13 cellular contexts compared by ENCODE assay signal in genomic region chr5:172741206-172741582, GRCh38. TPM values are rescaled to one million over a fixed set of nuclear protein-coding genes. Genes with fewer than 3 reads are reported as not detected.
A peak's percentile ranks its signal among the peaks of the same experiment; 100 is the strongest.
DNase-seq lines count a peak whose midpoint lies in the region; ATAC-seq and TF ChIP-seq lines count a peak whose summit lies in the region.
"Had no signal": no experiment of that assay in that cellular context is flagged by ENCODE, and none has a peak within 500 bp of the region (broad histone marks: within the 10 kb centered on the region; RNA-seq: fewer than 3 reads in every experiment).

No MANE protein-coding gene starts in this region.

- H3K27ac ChIP-seq in GM23248 (peak overlapping the region; percentile 99), angular gyrus (ENCODE audit: low read depth, low read length) (peak overlapping the region; percentile 22), lung (ENCODE audit: low read depth in 1 of 2, low read length in 1 of 2) (peak overlapping the region; percentile 59 to 88)
- H3K27ac ChIP-seq: SK-N-MC had no signal

- H2AFZ ChIP-seq in GM23248, result peak overlapping the region; percentile 49

- TF ChIP-seq CTCF in lung (IDR thresholded peaks at IDR 0.05; ENCODE audit: control extremely low read depth, extremely low read depth), result no peak

- H3K9ac ChIP-seq in GM23248, result peak overlapping the region; percentile 90

- no peaks in the 10 kb centered on the region for H3K27me3 Mint-ChIP-seq in stimulated activated naive CD8-positive, alpha-beta T cell treated with anti-CD3 and anti-CD28 coated beads, Interleukin-15, amount 100 ng/mL, for 72 hours

- H3K4me3 ChIP-seq in GM23248 (peak overlapping the region; percentile 39; the same call in 1 of the 2 replicates), lung (no peak overlapping the region)
- H3K4me3 ChIP-seq: SK-N-MC, thyroid gland had no signal

- H3K9me2 ChIP-seq in GM23248 (ENCODE audit: insufficient read depth), result no peaks in the 10 kb centered on the region

- H4K20me1 ChIP-seq in GM23248 (ENCODE audit: insufficient read depth), result no peaks in the 10 kb centered on the region

- peaks cover 17% of the 10 kb centered on the region for H3K4me1 ChIP-seq in GM23248 (ENCODE audit: insufficient read depth)
- peaks cover 0 to 10% of the 10 kb centered on the region in 2 donors for H3K4me1 ChIP-seq in lung (ENCODE audit: control insufficient read depth in 2 of 2, insufficient read depth in 2 of 2, low read length in 2 of 2)

- ATAC-seq in lung (ENCODE audit: insufficient read depth, low FRiP score) (no peak), HG02588 (IDR thresholded peaks at IDR 0.05; ENCODE audit: unreplicated experiment) (no peak), esophagus mucosa (no peak)
- no peak for ATAC-seq in stimulated activated naive CD8-positive, alpha-beta T cell treated with anti-CD3 and anti-CD28 coated beads, Interleukin-15, amount 100 ng/mL, for 72 hours

- H3K4me3 Mint-ChIP-seq in stimulated activated naive CD8-positive, alpha-beta T cell treated with anti-CD3 and anti-CD28 coated beads, Interleukin-15, amount 100 ng/mL, for 72 hours, result no peak overlapping the region
- H3K4me3 Mint-ChIP-seq: activated naive CD4-positive, alpha-beta T cell treated with anti-CD3 and anti-CD28 coated beads, Interleukin-2, amount 10 ng/mL, durations not matched to agents 7 days and 5 days had no signal

- in situ Hi-C loops in GM23248 (cut with MboI), result no loop called here

- H3F3A ChIP-seq in GM23248 (ENCODE audit: insufficient read depth), result peaks cover 16% of the 10 kb centered on the region

- H3K36me3 ChIP-seq in GM23248 (ENCODE audit: low read depth) (no peaks in the 10 kb centered on the region), lung (ENCODE audit: control insufficient read depth in 2 of 2, insufficient read depth in 2 of 2, low read length in 2 of 2) (no peaks in the 10 kb centered on the region)
- H3K36me3 ChIP-seq: thyroid gland had no signal

- H3K27me3 ChIP-seq in GM23248 (replicated peaks; ENCODE audit: insufficient read depth), result no peaks in the 10 kb centered on the region
- no peaks in the 10 kb centered on the region for H3K27me3 ChIP-seq in lung (ENCODE audit: control insufficient read depth, insufficient read depth)
- H3K27me3 ChIP-seq: thyroid gland had no signal

- peak overlapping the region; percentile 64 to 81 for H3K27ac Mint-ChIP-seq in stimulated activated naive CD8-positive, alpha-beta T cell treated with anti-CD3 and anti-CD28 coated beads, Interleukin-15, amount 100 ng/mL, for 72 hours
- H3K27ac Mint-ChIP-seq: activated naive CD4-positive, alpha-beta T cell treated with anti-CD3 and anti-CD28 coated beads, Interleukin-2, amount 10 ng/mL, durations not matched to agents 7 days and 5 days had no signal

- no peaks in the 10 kb centered on the region for H3K79me2 ChIP-seq in GM23248 (ENCODE audit: insufficient read depth)

- no peaks in the 10 kb centered on the region for H3K9me3 Mint-ChIP-seq in stimulated activated naive CD8-positive, alpha-beta T cell treated with anti-CD3 and anti-CD28 coated beads, Interleukin-15, amount 100 ng/mL, for 72 hours
- H3K9me3 Mint-ChIP-seq: activated naive CD4-positive, alpha-beta T cell treated with anti-CD3 and anti-CD28 coated beads, Interleukin-2, amount 10 ng/mL, durations not matched to agents 7 days and 5 days had no signal

- H3K9me3 ChIP-seq in GM23248 (ENCODE audit: low read depth) (no peaks in the 10 kb centered on the region), lung (ENCODE audit: control insufficient read depth in 2 of 2, insufficient read depth in 1 of 2, low read length in 1 of 2) (no peaks in the 10 kb centered on the region)
- H3K9me3 ChIP-seq: thyroid gland had no signal

- 10% methylated on average over 1 of the region's 1 CpG for WGBS in GM23248 (ENCODE audit: low coverage in 1 of 2, low lambda C conversion rate in 2 of 2, missing lambda C conversion rate in 2 of 2), 2 experiments
- WGBS in lung, 2 donors, result 64 to 90% methylated on average over 1 of the region's 1 CpG

- DNase-seq in GM23248 (no peak), lung (ENCODE audit: low spot score) (no peak), NCI-H1105 treated with DMSO at 0.1 percent for 48 hours (lab: John Stamatoyannopoulos, UW) (no peak), EL (no peak)
- no peak for DNase-seq in stimulated activated naive CD8-positive, alpha-beta T cell treated with anti-CD3 and anti-CD28 coated beads, Interleukin-15, amount 100 ng/mL, for 72 hours
- DNase-seq: activated CD4-positive, alpha-beta T cell treated with anti-CD3 and anti-CD28 coated beads for 48 hours; activated naive CD4-positive, alpha-beta T cell treated with anti-CD3 and anti-CD28 coated beads, Interleukin-2, amount 10 ng/mL, durations not matched to agents 7 days and 5 days; stimulated activated CD4-positive, alpha-beta T cell treated with anti-CD3 and anti-CD28 coated beads, Interleukin-4, amount 100 ng/mL, for 4 hours had no signal

- peak overlapping the region; percentile 87 for H3K4me2 ChIP-seq in GM23248 (ENCODE audit: unreplicated experiment)

- no peaks in the 10 kb centered on the region for H3K4me1 Mint-ChIP-seq in stimulated activated naive CD8-positive, alpha-beta T cell treated with anti-CD3 and anti-CD28 coated beads, Interleukin-15, amount 100 ng/mL, for 72 hours
- H3K4me1 Mint-ChIP-seq: activated naive CD4-positive, alpha-beta T cell treated with anti-CD3 and anti-CD28 coated beads, Interleukin-2, amount 10 ng/mL, durations not matched to agents 7 days and 5 days had no signal

RNA-seq across cellular contexts. Expression of gene DUSP1, which starts 29.8 kb away (rescaled TPM):
- 443 and 459 TPM in 2 replicates for total RNA-seq in GM23248 (2014; rRNA removed; shearing (Covaris generic))
- polyA plus RNA-seq in GM23248 (2016; fragmentation: Nextera tagmentation; extraction: Ambion mirVana) (264 and 269 TPM in 2 replicates), lung (1,000 to 10,000 TPM in 1 of 2 donors, 100 to 1,000 TPM in 1; 138 to 1,153 TPM)
- total RNA-seq in lung (100 to 1,000 TPM; 310 to 377 TPM), esophagus mucosa (101 TPM)

Comparison
In these comparisons a context has a peak if more than half of its experiments do, and no peak if none do; other contexts are left out.
1. H3K27ac ChIP-seq: peak in every context shown above with its lines; median percentile 99 in GM23248; 74 in lung; 22 in angular gyrus.